1 cellular context compared by ENCODE assay signal in the genomic region with DNA sequence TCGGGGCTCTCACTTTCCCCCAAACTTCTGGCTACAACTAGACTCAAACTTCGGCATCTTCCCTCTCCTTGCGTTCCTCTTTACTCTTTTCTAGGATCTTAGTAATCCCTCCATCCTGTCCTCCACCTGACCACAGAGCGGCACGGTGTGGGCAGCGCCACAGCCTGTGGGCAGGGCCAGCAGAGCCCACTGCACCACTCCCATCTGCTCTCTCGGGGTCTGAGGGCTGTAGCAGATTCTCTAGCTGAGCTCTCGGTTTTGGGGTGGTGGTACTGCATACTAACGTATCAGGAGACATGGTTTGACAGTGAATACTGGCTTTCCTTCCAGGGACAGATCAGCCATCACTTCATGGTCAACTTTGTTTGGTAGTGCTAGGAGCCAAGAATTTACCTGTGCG.
TF ChIP-seq lines count a peak whose summit lies in the region.

No MANE protein-coding gene starts in this region.

TF ChIP-seq in H1, 55 proteins besides CTCF, POLR2A, EP300 and RAD21:
- TF ChIP-seq SP1 (IDR thresholded peaks at IDR 0.05; ENCODE audit: low read depth, low read length) = no peak
- TF ChIP-seq GTF2F1 (IDR thresholded peaks at IDR 0.05; ENCODE audit: borderline replicate concordance, low read depth, low read length) = no peak
- no peak for TF ChIP-seq JUND (IDR thresholded peaks at IDR 0.05; ENCODE audit: low read length)
- no peak for TF ChIP-seq SUZ12 (IDR thresholded peaks at IDR 0.05; ENCODE audit: low read length)
- no peak for TF ChIP-seq NRF1 (IDR thresholded peaks at IDR 0.05; ENCODE audit: low read depth, low read length)
- TF ChIP-seq EGR1 (IDR thresholded peaks at IDR 0.05; ENCODE audit: borderline replicate concordance, low read depth, low read length) = no peak
- TF ChIP-seq BACH1 (IDR thresholded peaks at IDR 0.05; ENCODE audit: low read length) = no peak
- no peak for TF ChIP-seq SP2 (IDR thresholded peaks at IDR 0.05; ENCODE audit: low read length)
- no peak for TF ChIP-seq CHD2 (IDR thresholded peaks at IDR 0.05; ENCODE audit: low read length)
TF ChIP-seq in H1: peak in this region for 0.
